Comparison of ENCODE assay signal across 8 cellular contexts in the genomic region with DNA sequence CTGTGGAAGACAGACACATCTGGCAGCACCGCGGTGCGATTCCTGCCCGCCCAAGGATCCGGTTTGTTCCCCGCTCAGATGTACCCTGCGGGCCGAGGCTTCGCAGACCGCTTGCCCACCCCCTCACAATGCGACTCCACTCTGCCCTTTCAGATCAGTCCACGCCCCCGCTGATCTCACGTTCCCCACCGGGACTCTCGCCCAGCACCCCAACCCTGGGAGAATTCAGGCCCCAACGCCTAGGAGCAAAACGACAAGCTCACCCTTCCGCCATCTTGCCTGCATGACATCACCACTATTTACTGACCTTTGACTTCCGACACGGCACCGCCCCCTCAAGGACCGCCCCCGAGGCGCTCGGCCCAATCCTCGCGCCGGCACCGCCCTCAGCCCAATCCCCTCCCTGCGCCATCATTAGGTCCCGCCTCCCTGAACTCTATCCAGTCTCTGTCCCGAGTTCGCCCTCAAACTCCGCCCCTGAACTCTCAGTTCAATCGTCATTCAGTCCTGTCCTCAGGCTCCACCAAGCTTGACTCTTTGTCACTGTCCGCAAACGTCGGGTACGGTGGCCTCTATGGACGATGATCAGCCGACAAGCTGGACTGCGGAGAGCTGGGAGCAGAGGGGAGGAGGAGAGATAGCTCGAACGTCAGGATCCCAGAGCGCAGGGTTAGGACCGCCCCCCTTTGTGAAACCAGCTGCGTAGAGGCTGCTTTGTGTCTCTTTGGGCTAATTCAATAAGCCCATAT. TPM values are rescaled to one million over a fixed set of nuclear protein-coding genes. Genes with fewer than 3 reads are reported as not detected.
DNase-seq lines count a peak whose midpoint lies in the region; ATAC-seq and TF ChIP-seq lines count a peak whose summit lies in the region.

BSDC1 (minus strand) TSS at position 301 of the 749 bp plus-strand sequence; CDS start at position 274, 27 bp downstream.

- peak in 2 of 3 donors; percentile 81 to 86 for TF ChIP-seq POLR2A in spleen (IDR thresholded peaks at IDR 0.05)

- peak within 1 kb of the TSS; percentile 92 for H3K4me3 Mint-ChIP-seq in central memory CD8-positive, alpha-beta T cell

- peak; percentile 86 for DNase-seq in AG09309 (ENCODE audit: low read depth)
- peak; percentile 97 for DNase-seq in NCI-H446 (lab: John Stamatoyannopoulos, UW)
- peak; percentile 93 for DNase-seq in activated CD4-positive, CD25-positive, alpha-beta regulatory T cell treated with anti-CD3 and anti-CD28 coated beads, Interleukin-2, amount 50 U/mL, for 16 hours (ENCODE audit: low read depth, low spot score)
- DNase-seq in central memory CD8-positive, alpha-beta T cell (ENCODE audit: low spot score in 2 of 2), result peak; percentile 98 to 99
- peak; percentile 99 for DNase-seq in inferior parietal cortex (ENCODE audit: extremely low spot score)
- peak; percentile 98 for DNase-seq in spleen

- peaks cover 29 to 60% (median 47%) of the 10 kb centered on the region in 6 donors for H3K4me1 ChIP-seq in spleen

- no peaks in the 10 kb centered on the region for H3K9me3 ChIP-seq in spleen

- ATAC-seq in GM19025 (IDR thresholded peaks at IDR 0.05; ENCODE audit: low read depth, unreplicated experiment), result peak; percentile 95
- peak; percentile 97 for ATAC-seq in HG03342 (IDR thresholded peaks at IDR 0.05; ENCODE audit: unreplicated experiment)
- ATAC-seq in central memory CD8-positive, alpha-beta T cell (replicated peaks; ENCODE audit: extremely low read depth, poor library complexity, severe bottlenecking), result peak; percentile 97

- peaks cover 14% of the 10 kb centered on the region for H3K36me3 Mint-ChIP-seq in central memory CD8-positive, alpha-beta T cell (ENCODE audit: insufficient read depth)

- WGBS in spleen, 5 donors, result 0 to 1% (median 0%) methylated on average over 36 to 48 of the region's 48 CpGs

- H3K9me3 Mint-ChIP-seq in central memory CD8-positive, alpha-beta T cell, result no peaks in the 10 kb centered on the region

- H3K36me3 ChIP-seq in spleen, result peaks cover 0 to 37% (median 20%) of the 10 kb centered on the region in 6 donors

- H3K4me1 Mint-ChIP-seq in central memory CD8-positive, alpha-beta T cell, result peaks cover 26% of the 10 kb centered on the region

- intact Hi-C loops in spleen (cut with DNase I; ENCODE audit: low total_unique reads), result no loop called here

- H3K4me3 ChIP-seq in AG09309 (ENCODE audit: control insufficient read depth, low read depth, low read length) (peak within 1 kb of the TSS; percentile 68), spleen (peak within 1 kb of the TSS; percentile 61 to 88 (median 75))

- H3K27me3 Mint-ChIP-seq in central memory CD8-positive, alpha-beta T cell, result no peaks in the 10 kb centered on the region

- peak within 1 kb of the TSS; percentile 98 for H3K27ac Mint-ChIP-seq in central memory CD8-positive, alpha-beta T cell (ENCODE audit: low read depth)

- H3K27me3 ChIP-seq in spleen (replicated peaks in 1 of 7), result no peaks in the 10 kb centered on the region

- TF ChIP-seq CTCF in AG09309 (IDR thresholded peaks at IDR 0.05; ENCODE audit: control insufficient read depth, insufficient read depth, low read depth, low read length, missing control alignments), result no peak
- TF ChIP-seq CTCF in spleen (IDR thresholded peaks at IDR 0.05 in 8 of 11, conservative IDR thresholded peaks at IDR 0.05 in 3 of 11), result peak in 3 of 11 experiments; percentile 20 to 32 (median 24)

- H3K27ac ChIP-seq in spleen, result peak within 1 kb of the TSS; percentile 82 to 97 (median 93)

RNA-seq across cellular contexts. Expression of gene BSDC1, which starts in this region (rescaled TPM):
- 10 to 100 TPM; 65.3 to 95.8 (median 77.0) TPM for total RNA-seq in spleen
- polyA plus RNA-seq in spleen, result 10 to 100 TPM; 18.4 to 39.5 (median 20.1) TPM

Comparison
In these comparisons a context has a peak if more than half of its experiments do, and no peak if none do; other contexts are left out.
1. Peak in every context shown above with its lines: DNase-seq, ATAC-seq, H3K4me3 ChIP-seq and H3K27ac ChIP-seq.